8 cellular contexts compared by ENCODE assay signal in genomic region chr14:36604757-36605505, GRCh38. TPM values are rescaled to one million over a fixed set of nuclear protein-coding genes. Genes with fewer than 3 reads are reported as not detected.
DNase-seq lines count a peak whose midpoint lies in the region; ATAC-seq and TF ChIP-seq lines count a peak whose summit lies in the region.

No MANE protein-coding gene starts in this region.

- WGBS in heart left ventricle, 4 donors, result 0 to 2% (median 1%) methylated on average over 4 of the region's 4 CpGs
- WGBS in sigmoid colon, 2 donors, result 1 to 2% methylated on average over 4 of the region's 4 CpGs

- peaks cover 0 to 37% (median 7%) of the 10 kb centered on the region in 9 donors for H3K27me3 ChIP-seq in heart left ventricle
- peaks cover 0 to 15% (median 0%) of the 10 kb centered on the region in 3 donors for H3K27me3 ChIP-seq in sigmoid colon

- intact Hi-C loops in heart left ventricle (cut with DNase I), result loop anchor here in 8 of 10 donors (2.0 to 10.0 kb wide), 7 partner anchors 48 to 720 kb away; no protein-coding TSS in a partner anchor
- intact Hi-C loops in sigmoid colon (cut with DNase I), result loop anchor here (2.0 kb wide), 1 partner anchor 52 kb away; no protein-coding TSS in a partner anchor

- peaks cover 13% of the 10 kb centered on the region for H3K27me3 Mint-ChIP-seq in activated T-cell treated with anti-CD3 and anti-CD28 coated beads, Interleukin-2, amount 50 U/mL, for 72 hours (ENCODE audit: low read depth)
- peaks cover 16% of the 10 kb centered on the region for H3K27me3 Mint-ChIP-seq in activated naive CD8-positive, alpha-beta T cell treated with anti-CD3 and anti-CD28 coated beads for 36 hours

- no peak overlapping the region for H3K27ac Mint-ChIP-seq in activated T-cell treated with anti-CD3 and anti-CD28 coated beads, Interleukin-2, amount 50 U/mL, for 72 hours
- H3K27ac Mint-ChIP-seq in activated naive CD8-positive, alpha-beta T cell treated with anti-CD3 and anti-CD28 coated beads for 36 hours, result no peak overlapping the region

- no peak overlapping the region for H3K4me3 ChIP-seq in heart left ventricle
- no peak overlapping the region for H3K4me3 ChIP-seq in sigmoid colon

- ATAC-seq in GM19397 (IDR thresholded peaks at IDR 0.05; ENCODE audit: unreplicated experiment) (peak; percentile 73), heart left ventricle (peak in 1 of 4 donors; percentile 51)
- no peak for ATAC-seq in activated T-cell treated with anti-CD3 and anti-CD28 coated beads, Interleukin-2, amount 50 U/mL, for 72 hours (replicated peaks in 1 of 2)

- no peak overlapping the region for H3K4me3 Mint-ChIP-seq in activated T-cell treated with anti-CD3 and anti-CD28 coated beads, Interleukin-2, amount 50 U/mL, for 72 hours
- no peak overlapping the region for H3K4me3 Mint-ChIP-seq in activated naive CD8-positive, alpha-beta T cell treated with anti-CD3 and anti-CD28 coated beads for 36 hours

- H3K27ac ChIP-seq in heart left ventricle (no peak overlapping the region), sigmoid colon (no peak overlapping the region)

- DNase-seq in DMS153 (lab: John Stamatoyannopoulos, UW) (peak; percentile 89), HPDE6-E6E7 (ENCODE audit: extremely low spot score) (peak; percentile 54), NCI-H510A (lab: John Stamatoyannopoulos, UW) (peak; percentile 50), heart left ventricle (peak in 2 of 5 donors; percentile 20 to 23), sigmoid colon (no peak)
- DNase-seq in activated T-cell treated with anti-CD3 and anti-CD28 coated beads, Interleukin-2, amount 50 U/mL, for 72 hours, result peak; percentile 22 to 43
- no peak for DNase-seq in activated naive CD8-positive, alpha-beta T cell treated with anti-CD3 and anti-CD28 coated beads for 36 hours

- H3K9me3 Mint-ChIP-seq in activated T-cell treated with anti-CD3 and anti-CD28 coated beads, Interleukin-2, amount 50 U/mL, for 72 hours, result no peaks in the 10 kb centered on the region
- H3K9me3 Mint-ChIP-seq in activated naive CD8-positive, alpha-beta T cell treated with anti-CD3 and anti-CD28 coated beads for 36 hours, result no peaks in the 10 kb centered on the region

- H3K4me1 Mint-ChIP-seq in activated T-cell treated with anti-CD3 and anti-CD28 coated beads, Interleukin-2, amount 50 U/mL, for 72 hours (ENCODE audit: low read depth), result no peaks in the 10 kb centered on the region
- H3K4me1 Mint-ChIP-seq in activated naive CD8-positive, alpha-beta T cell treated with anti-CD3 and anti-CD28 coated beads for 36 hours, result no peaks in the 10 kb centered on the region

- TF ChIP-seq EP300 in sigmoid colon (IDR thresholded peaks at IDR 0.05), result no peak

- H3K36me3 ChIP-seq in heart left ventricle, result no peaks in the 10 kb centered on the region
- no peaks in the 10 kb centered on the region for H3K36me3 ChIP-seq in sigmoid colon

- H3K9me3 ChIP-seq in heart left ventricle, result no peaks in the 10 kb centered on the region
- no peaks in the 10 kb centered on the region for H3K9me3 ChIP-seq in sigmoid colon

- TF ChIP-seq POLR2A in heart left ventricle (IDR thresholded peaks at IDR 0.05) (no peak), sigmoid colon (IDR thresholded peaks at IDR 0.05) (no peak)

- peak; percentile 67 to 86 (median 72) for TF ChIP-seq CTCF in heart left ventricle (IDR thresholded peaks at IDR 0.05)
- peak; percentile 18 to 72 (median 52) for TF ChIP-seq CTCF in sigmoid colon (IDR thresholded peaks at IDR 0.05)

- no peaks in the 10 kb centered on the region for H3K36me3 Mint-ChIP-seq in activated T-cell treated with anti-CD3 and anti-CD28 coated beads, Interleukin-2, amount 50 U/mL, for 72 hours (ENCODE audit: insufficient read depth in 2 of 2)
- no peaks in the 10 kb centered on the region for H3K36me3 Mint-ChIP-seq in activated naive CD8-positive, alpha-beta T cell treated with anti-CD3 and anti-CD28 coated beads for 36 hours

- no peaks in the 10 kb centered on the region for H3K4me1 ChIP-seq in heart left ventricle
- H3K4me1 ChIP-seq in sigmoid colon, result no peaks in the 10 kb centered on the region

RNA-seq across cellular contexts. Expression of gene NKX2-8, which starts 22.5 kb away (rescaled TPM):
- not detected for total RNA-seq in activated T-cell treated with anti-CD3 and anti-CD28 coated beads, Interleukin-2, amount 50 U/mL, for 72 hours
- not detected for total RNA-seq in heart left ventricle
- polyA plus RNA-seq in heart left ventricle, result not detected
- total RNA-seq in sigmoid colon, result not detected
- polyA plus RNA-seq in sigmoid colon, result not detected
- total RNA-seq in activated naive CD8-positive, alpha-beta T cell treated with anti-CD3 and anti-CD28 coated beads for 36 hours, result not detected

RNA-seq across cellular contexts. Expression of gene PAX9, which starts 56.7 kb away (rescaled TPM):
- under 1 TPM in 1 of 2 donors, not detected in 1; 0.23 TPM for total RNA-seq in activated T-cell treated with anti-CD3 and anti-CD28 coated beads, Interleukin-2, amount 50 U/mL, for 72 hours
- total RNA-seq in heart left ventricle (not detected), sigmoid colon (1 to 10 TPM in 2 of 4 donors, under 1 TPM in 1, not detected in 1; 0.28 to 1.2 (median 1.1) TPM)
- polyA plus RNA-seq in heart left ventricle (not detected), sigmoid colon (under 1 TPM in 2 of 3 donors, not detected in 1; under 0.01 to 0.07 TPM)
- not detected for total RNA-seq in activated naive CD8-positive, alpha-beta T cell treated with anti-CD3 and anti-CD28 coated beads for 36 hours

Comparison
In these comparisons a context has a peak if more than half of its experiments do, and no peak if none do; other contexts are left out.
1. DNase-seq: peak in DMS153 (single experiment), HPDE6-E6E7 (single experiment), NCI-H510A (single experiment) and activated T-cell treated with anti-CD3 and anti-CD28 coated beads, Interleukin-2, amount 50 U/mL, for 72 hours (2 of 2); none in sigmoid colon (single experiment) and activated naive CD8-positive, alpha-beta T cell treated with anti-CD3 and anti-CD28 coated beads for 36 hours (single experiment).